ENCODE assay signal across 18 cellular contexts in genomic region chr10:75102830-75103673, GRCh38.
"Had no signal": no experiment of that assay in that cellular context is flagged by ENCODE, and none has a peak within 500 bp of the region (broad histone marks: within the 10 kb centered on the region; RNA-seq: fewer than 3 reads in every experiment).

No MANE protein-coding gene starts in this region.

- H3K27ac ChIP-seq: spleen, thyroid gland had no signal

- ATAC-seq: mucosa of descending colon; stimulated activated naive CD8-positive, alpha-beta T cell treated with anti-CD3 and anti-CD28 coated beads, Interleukin-15, Interleukin-2, amounts not matched to agents 100 U/mL and 50 U/mL, for 24 hours; WTC11 had no signal

- H3K9me3 ChIP-seq: mucosa of descending colon, spleen, thyroid gland had no signal

- H3K36me3 ChIP-seq: thyroid gland had no signal

- H3K4me3 ChIP-seq: mucosa of descending colon, spleen, thyroid gland had no signal

- DNase-seq: activated CD8-positive, alpha-beta memory T cell treated with anti-CD3 and anti-CD28 coated beads for 24 hours; activated CD8-positive, alpha-beta memory T cell treated with anti-CD3 and anti-CD28 coated beads, Interleukin-2, amount 50 U/mL, for 4 hours; activated effector memory CD4-positive, alpha-beta T cell treated with Interleukin-2 at 50 U/mL for 16 hours; activated naive CD4-positive, alpha-beta T cell treated with anti-CD3 and anti-CD28 coated beads for 36 hours; activated naive CD8-positive, alpha-beta T cell treated with anti-CD3 and anti-CD28 coated beads, Interleukin-2, amount 10 ng/mL, durations not matched to agents 7 days and 5 days; activated T-cell treated with anti-CD3 and anti-CD28 coated beads, Interleukin-2, amount 50 U/mL, for 24 hours; amniotic stem cell; cerebellar nuclear complex; cortex of kidney; hippocampal formation; mucosa of descending colon; occipital lobe; spleen; stimulated activated CD4-positive, alpha-beta T cell treated with anti-CD3 and anti-CD28 coated beads, Interleukin-4, amount 100 ng/mL, for 1 hour; stimulated activated naive CD8-positive, alpha-beta T cell treated with anti-CD3 and anti-CD28 coated beads, Interleukin-15, Interleukin-2, amounts not matched to agents 100 U/mL and 50 U/mL, for 24 hours; T-helper 9 cell; thyroid gland had no signal

- H3K27me3 ChIP-seq: spleen, thyroid gland had no signal
